20 cellular contexts compared by ENCODE assay signal in the genomic region with DNA sequence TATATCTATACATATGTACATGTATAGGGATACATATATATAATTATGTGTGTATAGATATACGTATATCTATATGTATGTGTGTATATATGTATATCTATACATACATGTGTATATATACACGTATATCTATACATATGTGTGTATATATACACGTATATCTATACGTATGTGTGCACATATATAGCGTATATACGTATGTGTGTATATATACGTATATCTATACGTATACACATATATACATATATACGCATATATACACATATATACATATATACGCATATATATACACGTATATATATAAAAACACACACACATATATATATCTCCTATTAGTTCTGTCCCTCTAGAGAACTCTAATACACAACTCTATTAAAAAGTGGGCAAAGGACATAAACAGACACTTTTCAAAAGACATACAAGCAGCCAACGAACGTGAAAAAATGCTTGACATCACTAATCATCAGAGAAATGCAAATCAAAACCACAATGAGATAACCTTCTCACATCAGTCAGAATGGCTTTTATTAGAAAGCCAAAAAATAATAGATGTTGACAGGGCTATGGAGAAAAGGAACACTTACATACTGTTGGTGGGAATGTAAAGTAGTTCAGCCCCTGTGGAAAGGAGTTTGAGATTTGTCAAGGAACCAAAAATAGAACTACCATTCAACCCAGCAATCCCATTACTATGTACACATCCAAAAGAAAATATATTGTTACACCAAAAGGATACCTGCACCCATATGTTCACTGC.
"Had no signal": no experiment of that assay in that cellular context is flagged by ENCODE, and none has a peak within 500 bp of the region (broad histone marks: within the 10 kb centered on the region; RNA-seq: fewer than 3 reads in every experiment).

No MANE protein-coding gene starts in this region.

- DNase-seq: activated CD4-positive, alpha-beta T cell treated with anti-CD3 and anti-CD28 coated beads, Interleukin-2, amount 10 ng/mL, durations not matched to agents 24 days and 14 days; activated CD8-positive, alpha-beta T cell treated with anti-CD3 and anti-CD28 coated beads for 36 hours; activated naive CD4-positive, alpha-beta T cell treated with Interleukin-2 at 50 U/mL for 16 hours; activated naive CD8-positive, alpha-beta T cell treated with anti-CD3 and anti-CD28 coated beads, Interleukin-2, amount 10 ng/mL, durations not matched to agents 7 days and 5 days; activated T-cell treated with anti-CD3 and anti-CD28 coated beads, Interleukin-2, amount 50 U/mL, for 1 hour; cerebellar nuclear complex; effector memory CD4-positive, alpha-beta T cell; esophagus squamous epithelium; foreskin melanocyte; naive thymus-derived CD4-positive, alpha-beta T cell; ovary; right lobe of liver; stimulated activated CD4-positive, alpha-beta T cell treated with anti-CD3 and anti-CD28 coated beads, Interleukin-4, amount 100 ng/mL, for 24 hours; stomach; T-helper 9 cell; testis; upper lobe of left lung had no signal

- H3K9ac ChIP-seq: neural progenitor cell had no signal

- H3K4me3 ChIP-seq: esophagus squamous epithelium, neural progenitor cell, ovary, right lobe of liver, smooth muscle cell, stomach, testis, upper lobe of left lung had no signal

- H3K36me3 ChIP-seq: ovary had no signal

- H3K9me3 ChIP-seq: esophagus squamous epithelium, ovary, right lobe of liver, stomach, testis, upper lobe of left lung had no signal

- H3K27me3 ChIP-seq: esophagus squamous epithelium, neural progenitor cell, ovary, right lobe of liver, stomach, testis, upper lobe of left lung had no signal

- H2AFZ ChIP-seq: neural progenitor cell had no signal

- ATAC-seq: activated CD8-positive, alpha-beta T cell treated with anti-CD3 and anti-CD28 coated beads for 36 hours; naive thymus-derived CD4-positive, alpha-beta T cell; right lobe of liver; stimulated activated effector memory CD8-positive, alpha-beta T cell treated with anti-CD3 and anti-CD28 coated beads, Interleukin-12 subunit alpha, Interleukin-12 subunit beta, amount 100 ng/mL, for 72 hours had no signal

- H3K4me1 ChIP-seq: neural progenitor cell, right lobe of liver had no signal

- H3K27ac ChIP-seq: esophagus squamous epithelium, neural progenitor cell, ovary, right lobe of liver, stomach, testis, upper lobe of left lung had no signal

- H3K4me2 ChIP-seq: neural progenitor cell, smooth muscle cell had no signal
